ENCODE assay signal across 20 cellular contexts in genomic region chr6:163336961-163337360, GRCh38.
"Had no signal": no experiment of that assay in that cellular context is flagged by ENCODE, and none has a peak within 500 bp of the region (broad histone marks: within the 10 kb centered on the region; RNA-seq: fewer than 3 reads in every experiment).

No MANE protein-coding gene starts in this region.

- DNase-seq: activated CD4-positive, alpha-beta T cell treated with anti-CD3 and anti-CD28 coated beads for 4 hours; activated CD4-positive, alpha-beta T cell treated with anti-CD3 and anti-CD28 coated beads, Interleukin-2, amount 50 U/mL, for 4 hours; activated CD8-positive, alpha-beta memory T cell treated with anti-CD3 and anti-CD28 coated beads for 24 hours; activated gamma-delta T cell; activated naive CD4-positive, alpha-beta T cell treated with anti-CD3 and anti-CD28 coated beads, Interleukin-2, amount 10 ng/mL, durations not matched to agents 7 days and 5 days; activated naive CD8-positive, alpha-beta T cell treated with anti-CD3 and anti-CD28 coated beads, Interleukin-2, amount 10 ng/mL, durations not matched to agents 7 days and 5 days; brain microvascular endothelial cell; central memory CD4-positive, alpha-beta T cell; dermis blood vessel endothelial cell; effector CD8-positive, alpha-beta T cell; glutamatergic neuron; hippocampal formation; mesendoderm; natural killer cell; small intestine; stimulated activated CD4-positive, alpha-beta T cell treated with anti-CD3 and anti-CD28 coated beads, Interleukin-4, amount 100 ng/mL, for 24 hours; T-cell; thyroid gland had no signal

- ATAC-seq: natural killer cell, sciatic nerve, T-cell had no signal

- H3K9me3 ChIP-seq: thyroid gland had no signal

- H3K36me3 ChIP-seq: brain microvascular endothelial cell, thyroid gland had no signal

- H3K27ac ChIP-seq: brain microvascular endothelial cell had no signal

- H3K27me3 ChIP-seq: brain microvascular endothelial cell, thyroid gland had no signal

- H3K4me3 ChIP-seq: lung, thyroid gland had no signal
